Comparison of ENCODE assay signal across 8 cellular contexts in genomic region chr14:76957224-76957881, GRCh38.
DNase-seq lines count a peak whose midpoint lies in the region; ATAC-seq lines count a peak whose summit lies in the region.

No MANE protein-coding gene starts in this region.

- no peaks in the 10 kb centered on the region for H3K36me3 ChIP-seq in rectal smooth muscle tissue (ENCODE audit: control insufficient read depth, insufficient read depth, low read length)

- H3K27ac ChIP-seq in epithelial cell of prostate, result peak overlapping the region; percentile 96
- peak overlapping the region; percentile 95 for H3K27ac ChIP-seq in rectal smooth muscle tissue (ENCODE audit: low read depth, low read length)

- H3K4me3 ChIP-seq in rectal smooth muscle tissue (ENCODE audit: low read length), result peak overlapping the region; percentile 15

- H3K9ac ChIP-seq in rectal smooth muscle tissue (ENCODE audit: low read length), result no peak overlapping the region

- ATAC-seq in HG02852 (IDR thresholded peaks at IDR 0.05; ENCODE audit: unreplicated experiment), result no peak
- ATAC-seq in GM21526 (IDR thresholded peaks at IDR 0.05; ENCODE audit: low FRiP score, unreplicated experiment), result no peak

- DNase-seq in H4 (ENCODE audit: low spot score) (peak; percentile 69), RPMI7951 (ENCODE audit: low read depth) (peak; percentile 50), epithelial cell of prostate (ENCODE audit: low read depth, low spot score) (no peak), GF-D8 (lab: John Stamatoyannopoulos, UW) (no peak)
- no peak for DNase-seq in activated effector memory CD4-positive, alpha-beta T cell treated with anti-CD3 and anti-CD28 coated beads, Interleukin-2, amount 50 U/mL, for 16 hours

- H3K4me1 ChIP-seq in rectal smooth muscle tissue (ENCODE audit: control insufficient read depth, insufficient read depth, low read length), result peaks cover 55% of the 10 kb centered on the region

- H3K27me3 ChIP-seq in rectal smooth muscle tissue (ENCODE audit: control insufficient read depth, insufficient read depth, low read length), result no peaks in the 10 kb centered on the region

Comparison
In these comparisons a context has a peak if more than half of its experiments do, and no peak if none do; other contexts are left out.
1. DNase-seq: peak in H4 (single experiment) and RPMI7951 (single experiment); none in epithelial cell of prostate (single experiment), activated effector memory CD4-positive, alpha-beta T cell treated with anti-CD3 and anti-CD28 coated beads, Interleukin-2, amount 50 U/mL, for 16 hours (single experiment) and GF-D8 (single experiment).